In genomic region chr12:19971396-19971802, GRCh38 we compare ENCODE assay signal across 14 cellular contexts.
A peak's percentile ranks its signal among the peaks of the same experiment; 100 is the strongest.
DNase-seq lines count a peak whose midpoint lies in the region; ATAC-seq and TF ChIP-seq lines count a peak whose summit lies in the region.
"Had no signal": no experiment of that assay in that cellular context is flagged by ENCODE, and none has a peak within 500 bp of the region (broad histone marks: within the 10 kb centered on the region; RNA-seq: fewer than 3 reads in every experiment).

No MANE protein-coding gene starts in this region.

- H3K4me3 Mint-ChIP-seq in glutamatergic neuron (ENCODE audit: unreplicated experiment) = no peak overlapping the region
- H3K4me3 Mint-ChIP-seq: stimulated activated naive CD8-positive, alpha-beta T cell treated with anti-CD3 and anti-CD28 coated beads, Interleukin-15, Interleukin-2, amounts not matched to agents 100 ng/mL and 50 ng/mL, for 24 hours had no signal

- H3K4me1 ChIP-seq in neuronal stem cell (ENCODE audit: control insufficient read depth in 2 of 2, insufficient read depth in 1 of 2, low read depth in 1 of 2, low read length in 2 of 2) = peaks cover 7 to 38% of the 10 kb centered on the region in 2 donors

- no peak overlapping the region for H3K27ac ChIP-seq in neuronal stem cell (replicated peaks; ENCODE audit: low read length)
- H3K27ac ChIP-seq: C4-2B had no signal

- no peak overlapping the region for H2AK5ac ChIP-seq in neuronal stem cell (ENCODE audit: low read depth, low read length)

- no peak overlapping the region for H3K18ac ChIP-seq in neuronal stem cell (ENCODE audit: low read length)

- H3K4me1 Mint-ChIP-seq in glutamatergic neuron (ENCODE audit: low read depth, unreplicated experiment) = peaks cover 33% of the 10 kb centered on the region

- no peaks in the 10 kb centered on the region for H3K79me1 ChIP-seq in neuronal stem cell (ENCODE audit: low read depth, low read length)

- H2BK120ac ChIP-seq in neuronal stem cell (ENCODE audit: low read depth, low read length) = no peak overlapping the region

- no CpG with 5 or more reads among the region's 5 CpGs for WGBS in neuronal stem cell (ENCODE audit: extremely low coverage in 2 of 2, insufficient read length in 2 of 2, insufficient replicate concordance in 1 of 2), 2 donors

- DNase-seq in H4 (ENCODE audit: low spot score) = peak; percentile 81
- no peak for DNase-seq in glutamatergic neuron
- peak; percentile 18 for DNase-seq in neuronal stem cell (ENCODE audit: low spot score)
- DNase-seq in NCI-H82 treated with DMSO at 0.1 percent for 48 hours (lab: John Stamatoyannopoulos, UW; ENCODE audit: unreplicated experiment) = no peak
- DNase-seq: activated T-cell treated with anti-CD3 and anti-CD28 coated beads for 4 hours; NCI-H1694; OCI-M1; stimulated activated CD4-positive, alpha-beta T cell treated with anti-CD3 and anti-CD28 coated beads, Interleukin-1b, Interleukin-23, amount 100 ng/mL, for 48 hours had no signal

- H2BK5ac ChIP-seq in neuronal stem cell (ENCODE audit: low read length) = no peak overlapping the region

- no peaks in the 10 kb centered on the region for H3K27me3 ChIP-seq in neuronal stem cell (ENCODE audit: control insufficient read depth in 3 of 3, insufficient read depth in 3 of 3, low read depth in 1 of 3, low read length in 3 of 3)

- H3K27me3 Mint-ChIP-seq in glutamatergic neuron (ENCODE audit: unreplicated experiment) = no peaks in the 10 kb centered on the region
- H3K27me3 Mint-ChIP-seq: stimulated activated naive CD8-positive, alpha-beta T cell treated with anti-CD3 and anti-CD28 coated beads, Interleukin-15, Interleukin-2, amounts not matched to agents 100 ng/mL and 50 ng/mL, for 24 hours had no signal

- H3K4ac ChIP-seq in neuronal stem cell (ENCODE audit: low read length) = no peak overlapping the region

- H3K4me2 ChIP-seq in neuronal stem cell (ENCODE audit: insufficient read depth, low read length, poor library complexity, severe bottlenecking) = no peak overlapping the region

- H3K36me3 Mint-ChIP-seq in glutamatergic neuron (ENCODE audit: unreplicated experiment) = no peaks in the 10 kb centered on the region

- H3K4me3 ChIP-seq in neuronal stem cell (ENCODE audit: low read length in 2 of 2) = no peak overlapping the region

- no peaks in the 10 kb centered on the region for H3K36me3 ChIP-seq in neuronal stem cell (replicated peaks in 1 of 2; ENCODE audit: control insufficient read depth in 2 of 2, insufficient read depth in 2 of 2, low read length in 2 of 2)

- H2BK15ac ChIP-seq in neuronal stem cell (ENCODE audit: low read length) = no peak overlapping the region

- H3K9me3 Mint-ChIP-seq in glutamatergic neuron (ENCODE audit: unreplicated experiment) = no peaks in the 10 kb centered on the region

- no peak overlapping the region for H3K23ac ChIP-seq in neuronal stem cell (ENCODE audit: low read depth, low read length, poor library complexity)

- H4K8ac ChIP-seq in neuronal stem cell (ENCODE audit: low read depth, low read length) = no peak overlapping the region

- H2AFZ ChIP-seq in neuronal stem cell (ENCODE audit: low read length) = peak overlapping the region; percentile 60

- peak overlapping the region; percentile 79 for H3K27ac Mint-ChIP-seq in glutamatergic neuron (ENCODE audit: unreplicated experiment)
- H3K27ac Mint-ChIP-seq: stimulated activated naive CD8-positive, alpha-beta T cell treated with anti-CD3 and anti-CD28 coated beads, Interleukin-15, Interleukin-2, amounts not matched to agents 100 ng/mL and 50 ng/mL, for 24 hours had no signal

- ATAC-seq in SK-N-SH treated with all-trans-retinoic acid at 6 μM for 48 hours (peak; percentile 22), GM19324 (IDR thresholded peaks at IDR 0.05; ENCODE audit: low FRiP score, unreplicated experiment) (no peak), HG03571 (IDR thresholded peaks at IDR 0.05; ENCODE audit: unreplicated experiment) (no peak), GM21367 (IDR thresholded peaks at IDR 0.05; ENCODE audit: unreplicated experiment) (no peak)

- no peak for TF ChIP-seq CTCF in glutamatergic neuron (IDR thresholded peaks at IDR 0.05; ENCODE audit: partially characterized antibody, unreplicated experiment)

- no peak overlapping the region for H4K91ac ChIP-seq in neuronal stem cell (ENCODE audit: low read depth, low read length, poor library complexity)

- H3K14ac ChIP-seq in neuronal stem cell (ENCODE audit: low read length) = no peak overlapping the region

- no peak overlapping the region for H2BK12ac ChIP-seq in neuronal stem cell (ENCODE audit: low read length)

- H3K9me3 ChIP-seq in neuronal stem cell (replicated peaks in 1 of 2; ENCODE audit: control insufficient read depth in 2 of 2, insufficient read depth in 1 of 2, low read depth in 1 of 2, low read length in 2 of 2) = no peaks in the 10 kb centered on the region

- no peak overlapping the region for H3K9ac ChIP-seq in neuronal stem cell (ENCODE audit: low read depth, low read length, poor library complexity)

TF ChIP-seq in SK-N-SH treated with all-trans-retinoic acid at 6 μM for 48 hours, 23 proteins besides CTCF, POLR2A, EP300 and RAD21:
- no peak for TF ChIP-seq PPARA (CRISPR knock-in tag; IDR thresholded peaks at IDR 0.05; ENCODE audit: borderline replicate concordance)
- peak; percentile 37; the same call in 1 of the 2 replicates for TF ChIP-seq ISL1 (CRISPR knock-in tag; IDR thresholded peaks at IDR 0.05)

Comparison
In these comparisons a context has a peak if more than half of its experiments do, and no peak if none do; other contexts are left out.
1. DNase-seq: peak in H4 (single experiment) and neuronal stem cell (single experiment); none in glutamatergic neuron (single experiment) and NCI-H82 treated with DMSO at 0.1 percent for 48 hours (single experiment).